In genomic region chr10:58820386-58820785, GRCh38 we compare ENCODE assay signal across 1 cellular context.
TF ChIP-seq lines count a peak whose summit lies in the region.

No MANE protein-coding gene starts in this region.

TF ChIP-seq in SK-N-SH treated with all-trans-retinoic acid at 6 μM for 48 hours, 23 proteins besides CTCF, POLR2A, EP300 and RAD21 (continued from another document):
- no peak for TF ChIP-seq CSRNP3 (CRISPR knock-in tag; IDR thresholded peaks at IDR 0.05)
TF ChIP-seq in SK-N-SH treated with all-trans-retinoic acid at 6 μM for 48 hours: peak in this region for 0.
